In the genomic region with DNA sequence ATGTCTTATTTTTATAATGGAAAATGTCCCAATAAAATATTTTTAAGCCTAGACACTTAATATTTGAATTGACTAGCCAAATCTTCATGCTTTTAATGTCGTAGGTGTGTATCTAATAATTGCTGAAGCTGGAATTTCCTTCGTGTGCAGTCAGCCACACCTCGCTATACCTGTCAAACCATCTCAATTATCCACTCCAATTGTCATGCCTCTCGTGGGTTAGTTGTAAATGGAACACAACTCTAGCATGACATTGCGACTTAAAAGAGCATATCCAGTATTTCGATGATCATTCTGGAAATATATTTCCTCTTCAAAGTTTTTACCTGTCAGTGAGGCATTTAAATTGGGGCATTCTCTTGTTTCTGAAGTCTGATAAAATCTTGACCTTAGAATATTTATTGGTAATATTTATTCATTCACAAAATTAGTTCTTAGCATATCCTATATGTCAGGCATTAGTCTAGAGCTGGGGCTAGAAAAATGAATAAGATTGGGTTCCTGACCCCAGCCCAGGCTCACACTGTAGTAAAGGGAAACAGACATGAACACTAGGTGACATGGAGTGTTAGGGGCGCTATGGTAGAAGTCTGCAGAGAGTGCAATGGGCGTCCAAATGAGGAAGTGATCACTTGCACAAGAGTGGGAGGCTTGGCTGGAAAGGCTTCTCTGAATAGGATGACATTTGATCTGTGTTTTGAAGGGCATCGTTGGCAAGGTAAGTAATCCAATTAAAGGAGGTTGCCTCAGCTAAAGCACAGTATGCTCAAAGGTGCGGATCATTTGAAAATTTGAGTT, we compare ENCODE assay signal across 12 cellular contexts. TPM values are rescaled to one million over a fixed set of nuclear protein-coding genes. Genes with fewer than 3 reads are reported as not detected.
DNase-seq lines count a peak whose midpoint lies in the region; ATAC-seq and TF ChIP-seq lines count a peak whose summit lies in the region.
"Had no signal": no experiment of that assay in that cellular context is flagged by ENCODE, and none has a peak within 500 bp of the region (broad histone marks: within the 10 kb centered on the region; RNA-seq: fewer than 3 reads in every experiment).

No MANE protein-coding gene starts in this region.

- no peaks in the 10 kb centered on the region for H3K36me3 Mint-ChIP-seq in type B pancreatic cell

- no peak for TF ChIP-seq CTCF in type B pancreatic cell (conservative IDR thresholded peaks at IDR 0.05)

- peak overlapping the region; percentile 30 for H3K27ac Mint-ChIP-seq in type B pancreatic cell
- H3K27ac Mint-ChIP-seq: stimulated activated naive CD8-positive, alpha-beta T cell treated with anti-CD3 and anti-CD28 coated beads, Interleukin-15, Interleukin-2, amounts not matched to agents 100 ng/mL and 50 ng/mL, for 24 hours had no signal

- DNase-seq in NCI-H1436 (lab: John Stamatoyannopoulos, UW): peak; percentile 11
- no peak for DNase-seq in NCI-H1436 treated with DMSO at 0.1 percent for 48 hours (lab: John Stamatoyannopoulos, UW)
- peak; percentile 42 for DNase-seq in NCI-H82 treated with DMSO at 0.1 percent for 48 hours (lab: John Stamatoyannopoulos, UW; ENCODE audit: unreplicated experiment)
- no peak for DNase-seq in type B pancreatic cell (ENCODE audit: extremely low spot score, unreplicated experiment)
- no peak for DNase-seq in stimulated activated naive CD8-positive, alpha-beta T cell treated with anti-CD3 and anti-CD28 coated beads, Interleukin-15, Interleukin-2, amounts not matched to agents 100 U/mL and 50 U/mL, for 24 hours
- no peak for DNase-seq in KG1 (lab: John Stamatoyannopoulos, UW)
- DNase-seq: activated naive CD4-positive, alpha-beta T cell treated with Interleukin-2 at 50 U/mL for 16 hours; right cardiac atrium had no signal

- H3K4me3 Mint-ChIP-seq in type B pancreatic cell: no peak overlapping the region
- H3K4me3 Mint-ChIP-seq: stimulated activated naive CD8-positive, alpha-beta T cell treated with anti-CD3 and anti-CD28 coated beads, Interleukin-15, Interleukin-2, amounts not matched to agents 100 ng/mL and 50 ng/mL, for 24 hours had no signal

- no peaks in the 10 kb centered on the region for H3K27me3 Mint-ChIP-seq in type B pancreatic cell
- H3K27me3 Mint-ChIP-seq: stimulated activated naive CD8-positive, alpha-beta T cell treated with anti-CD3 and anti-CD28 coated beads, Interleukin-15, Interleukin-2, amounts not matched to agents 100 ng/mL and 50 ng/mL, for 24 hours had no signal

- ATAC-seq in HG03108 (IDR thresholded peaks at IDR 0.05; ENCODE audit: unreplicated experiment) (peak; percentile 81), HG03139 (IDR thresholded peaks at IDR 0.05; ENCODE audit: unreplicated experiment) (no peak)
- ATAC-seq in stimulated activated naive CD8-positive, alpha-beta T cell treated with anti-CD3 and anti-CD28 coated beads, Interleukin-15, Interleukin-2, amounts not matched to agents 100 U/mL and 50 U/mL, for 24 hours: no peak
- ATAC-seq: A549, right cardiac atrium had no signal

- H3K9me3 Mint-ChIP-seq in type B pancreatic cell: no peaks in the 10 kb centered on the region
- H3K9me3 Mint-ChIP-seq: stimulated activated naive CD8-positive, alpha-beta T cell treated with anti-CD3 and anti-CD28 coated beads, Interleukin-15, Interleukin-2, amounts not matched to agents 100 ng/mL and 50 ng/mL, for 24 hours had no signal

- peaks cover 3% of the 10 kb centered on the region for H3K4me1 Mint-ChIP-seq in type B pancreatic cell (ENCODE audit: unreplicated experiment)

RNA-seq across cellular contexts. Expression of gene CFAP206, which starts 11.0 kb away (rescaled TPM):
- total RNA-seq in type B pancreatic cell (ENCODE audit: low replicate concordance): 2.1 and 5.0 TPM in 2 replicates

RNA-seq across cellular contexts. Expression of gene C6orf163, which starts 52.2 kb away (rescaled TPM):
- 3.3 and 4.7 TPM in 2 replicates for total RNA-seq in type B pancreatic cell (ENCODE audit: low replicate concordance)

Comparison
In these comparisons a context has a peak if more than half of its experiments do, and no peak if none do; other contexts are left out.
1. DNase-seq: peak in NCI-H1436 (single experiment) and NCI-H82 treated with DMSO at 0.1 percent for 48 hours (single experiment); none in NCI-H1436 treated with DMSO at 0.1 percent for 48 hours (single experiment), type B pancreatic cell (single experiment), stimulated activated naive CD8-positive, alpha-beta T cell treated with anti-CD3 and anti-CD28 coated beads, Interleukin-15, Interleukin-2, amounts not matched to agents 100 U/mL and 50 U/mL, for 24 hours (single experiment) and KG1 (single experiment).